In genomic region chr18:62332964-62333695, GRCh38 we compare ENCODE assay signal across 21 cellular contexts. TPM values are rescaled to one million over a fixed set of nuclear protein-coding genes. Genes with fewer than 3 reads are reported as not detected.
"Had no signal": no experiment of that assay in that cellular context is flagged by ENCODE, and none has a peak within 500 bp of the region (broad histone marks: within the 10 kb centered on the region; RNA-seq: fewer than 3 reads in every experiment).

No MANE protein-coding gene starts in this region.

- H2AFZ ChIP-seq: parathyroid adenoma had no signal

- H3K4me3 ChIP-seq: body of pancreas, cardiac muscle cell, heart left ventricle, mucosa of descending colon, thyroid gland had no signal

- H3K27ac ChIP-seq: cardiac muscle cell, parathyroid adenoma, thyroid gland had no signal

- H3K79me2 ChIP-seq: parathyroid adenoma had no signal

- H3K9ac ChIP-seq: parathyroid adenoma had no signal

- H3K27me3 ChIP-seq: body of pancreas, cardiac muscle cell, thyroid gland had no signal

- H3K4me1 ChIP-seq: parathyroid adenoma, thyroid gland had no signal

- ATAC-seq: activated CD4-positive, CD25-positive, alpha-beta regulatory T cell treated with anti-CD3 and anti-CD28 coated beads, Interleukin-2, amount 50 U/mL, for 24 hours; activated CD8-positive, alpha-beta memory T cell treated with anti-CD3 and anti-CD28 coated beads, Interleukin-2, amount 10 ng/mL, durations not matched to agents 7 days and 5 days; activated CD8-positive, alpha-beta T cell treated with anti-CD3 and anti-CD28 coated beads for 36 hours; body of pancreas; heart left ventricle; right cardiac atrium had no signal

- H3K9me3 ChIP-seq: body of pancreas, heart left ventricle, mucosa of descending colon, thyroid gland had no signal

- H3K36me3 ChIP-seq: cardiac muscle cell, heart left ventricle, thyroid gland had no signal

- DNase-seq: activated CD4-positive, alpha-beta T cell treated with anti-CD3 and anti-CD28 coated beads, Interleukin-2, amount 10 ng/mL, durations not matched to agents 24 days and 14 days; activated CD8-positive, alpha-beta memory T cell treated with anti-CD3 and anti-CD28 coated beads, Interleukin-2, amount 10 ng/mL, durations not matched to agents 7 days and 5 days; activated CD8-positive, alpha-beta T cell treated with anti-CD3 and anti-CD28 coated beads for 36 hours; activated gamma-delta T cell treated with Interleukin-2 at 50 U/mL for 16 hours; activated T-cell treated with anti-CD3 and anti-CD28 coated beads for 4 hours; anterior cingulate cortex; body of pancreas; cortex of kidney; islet precursor cell; left cardiac atrium; nephron progenitor cell; right cardiac atrium; stimulated activated CD4-positive, alpha-beta T cell treated with anti-CD3 and anti-CD28 coated beads, Interleukin-1b, Interleukin-23, amount 100 ng/mL, for 48 hours; substantia nigra; thyroid gland had no signal

RNA-seq across cellular contexts. Expression of gene TNFRSF11A, which starts 8.0 kb away (rescaled TPM):
- total RNA-seq: fibroblast of villous mesenchyme had no signal
